In the genomic region with DNA sequence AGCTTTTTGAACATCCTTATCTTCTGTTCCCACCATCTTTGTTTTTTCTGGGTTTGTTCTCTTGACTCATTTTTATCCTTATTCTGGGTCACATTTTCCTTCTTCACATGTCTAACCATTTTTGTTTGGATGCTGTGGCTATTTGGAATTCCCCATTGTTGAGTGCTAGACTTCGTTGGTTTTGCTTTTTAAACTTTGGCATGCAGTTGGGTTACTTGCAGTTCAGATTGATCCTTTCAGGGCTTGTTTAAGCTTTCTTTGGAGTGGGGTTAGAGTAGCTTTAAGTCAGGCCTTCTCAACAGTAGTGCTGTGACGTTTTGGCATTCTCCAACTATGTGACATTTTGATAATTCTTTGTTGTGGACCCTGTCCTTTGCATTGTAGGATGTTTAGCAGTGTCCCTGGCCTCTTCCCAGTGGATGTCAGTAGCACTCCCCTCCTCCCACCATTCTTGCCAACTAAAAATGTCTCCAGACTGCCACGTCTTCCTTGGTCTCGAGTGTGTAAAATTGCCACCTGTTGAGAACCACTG, we compare ENCODE assay signal across 9 cellular contexts. TPM values are rescaled to one million over a fixed set of nuclear protein-coding genes. Genes with fewer than 3 reads are reported as not detected.
DNase-seq lines count a peak whose midpoint lies in the region.
"Had no signal": no experiment of that assay in that cellular context is flagged by ENCODE, and none has a peak within 500 bp of the region (broad histone marks: within the 10 kb centered on the region; RNA-seq: fewer than 3 reads in every experiment).

No MANE protein-coding gene starts in this region.

- H3K4me1 Mint-ChIP-seq in activated naive CD4-positive, alpha-beta T cell treated with anti-CD3 and anti-CD28 coated beads for 36 hours (ENCODE audit: low read depth): peaks cover 23% of the 10 kb centered on the region
- H3K4me1 Mint-ChIP-seq in activated T-helper 1 cell treated with anti-CD3 and anti-CD28 coated beads, Interleukin-12 subunit alpha, Interleukin-12 subunit beta, Interleukin-2, Interleukin-4 antibody, amounts not matched to agents 30 ng/mL and 10 ng/mL and 1 ng/mL, durations not matched to agents 14 hours and 24 hours and 36 hours (ENCODE audit: low read depth): peaks cover 36% of the 10 kb centered on the region

- peak overlapping the region; percentile 17 for H3K27ac Mint-ChIP-seq in activated naive CD4-positive, alpha-beta T cell treated with anti-CD3 and anti-CD28 coated beads for 36 hours
- peak overlapping the region; percentile 55 for H3K27ac Mint-ChIP-seq in activated T-helper 1 cell treated with anti-CD3 and anti-CD28 coated beads, Interleukin-12 subunit alpha, Interleukin-12 subunit beta, Interleukin-2, Interleukin-4 antibody, amounts not matched to agents 30 ng/mL and 10 ng/mL and 1 ng/mL, durations not matched to agents 14 hours and 24 hours and 36 hours

- intact Hi-C loops in activated naive CD4-positive, alpha-beta T cell treated with anti-CD3 and anti-CD28 coated beads for 36 hours (cut with micrococcal nuclease): no loop called here
- intact Hi-C loops in activated T-helper 1 cell treated with anti-CD3 and anti-CD28 coated beads, Interleukin-12 subunit alpha, Interleukin-12 subunit beta, Interleukin-2, Interleukin-4 antibody, amounts not matched to agents 30 ng/mL and 10 ng/mL and 1 ng/mL, durations not matched to agents 14 hours and 24 hours and 36 hours (cut with micrococcal nuclease): no loop called here

- no peak overlapping the region for H3K4me3 Mint-ChIP-seq in activated naive CD4-positive, alpha-beta T cell treated with anti-CD3 and anti-CD28 coated beads for 36 hours
- peak overlapping the region; percentile 5 for H3K4me3 Mint-ChIP-seq in activated T-helper 1 cell treated with anti-CD3 and anti-CD28 coated beads, Interleukin-12 subunit alpha, Interleukin-12 subunit beta, Interleukin-2, Interleukin-4 antibody, amounts not matched to agents 30 ng/mL and 10 ng/mL and 1 ng/mL, durations not matched to agents 14 hours and 24 hours and 36 hours

- peaks cover 26% of the 10 kb centered on the region for H3K36me3 Mint-ChIP-seq in activated naive CD4-positive, alpha-beta T cell treated with anti-CD3 and anti-CD28 coated beads for 36 hours (ENCODE audit: low read depth)
- H3K36me3 Mint-ChIP-seq in activated T-helper 1 cell treated with anti-CD3 and anti-CD28 coated beads, Interleukin-12 subunit alpha, Interleukin-12 subunit beta, Interleukin-2, Interleukin-4 antibody, amounts not matched to agents 30 ng/mL and 10 ng/mL and 1 ng/mL, durations not matched to agents 14 hours and 24 hours and 36 hours (ENCODE audit: low read depth): peaks cover 37% of the 10 kb centered on the region

- CTCF ChIA-PET in activated naive CD4-positive, alpha-beta T cell treated with anti-CD3 and anti-CD28 coated beads for 36 hours (lab: Charles Lee): interaction anchor here (1.0 to 21.8 kb wide), 4 partner anchors 32 to 81 kb away, joined by 3 to 459 read pairs (median 3); partner anchors contain the start of gene SLC7A6

- no peaks in the 10 kb centered on the region for H3K9me3 Mint-ChIP-seq in activated naive CD4-positive, alpha-beta T cell treated with anti-CD3 and anti-CD28 coated beads for 36 hours
- H3K9me3 Mint-ChIP-seq in activated T-helper 1 cell treated with anti-CD3 and anti-CD28 coated beads, Interleukin-12 subunit alpha, Interleukin-12 subunit beta, Interleukin-2, Interleukin-4 antibody, amounts not matched to agents 30 ng/mL and 10 ng/mL and 1 ng/mL, durations not matched to agents 14 hours and 24 hours and 36 hours: no peaks in the 10 kb centered on the region

- no peak for DNase-seq in activated naive CD4-positive, alpha-beta T cell treated with anti-CD3 and anti-CD28 coated beads for 36 hours
- DNase-seq in activated naive CD4-positive, alpha-beta T cell treated with anti-CD3 and anti-CD28 coated beads, Interleukin-2, amount 50 U/mL, for 16 hours: no peak
- no peak for DNase-seq in activated T-helper 1 cell treated with anti-CD3 and anti-CD28 coated beads, Interleukin-12 subunit alpha, Interleukin-12 subunit beta, Interleukin-2, Interleukin-4 antibody, amounts not matched to agents 30 ng/mL and 10 ng/mL and 1 ng/mL, durations not matched to agents 14 hours and 24 hours and 36 hours (ENCODE audit: low spot score)
- DNase-seq in iris pigment epithelial cell (ENCODE audit: low read depth) (peak; percentile 84), stromal cell of bone marrow (ENCODE audit: low read depth) (peak; percentile 46), NCI-H774 (lab: John Stamatoyannopoulos, UW) (no peak), RKO (ENCODE audit: low spot score) (no peak)
- DNase-seq in stimulated activated CD4-positive, alpha-beta T cell treated with anti-CD3 and anti-CD28 coated beads, Interleukin-4, amount 100 ng/mL, for 1 hour: no peak
- DNase-seq: NCI-H1092 treated with DMSO at 0.1 percent for 48 hours had no signal

- H3K27me3 Mint-ChIP-seq in activated naive CD4-positive, alpha-beta T cell treated with anti-CD3 and anti-CD28 coated beads for 36 hours (ENCODE audit: low read depth): no peaks in the 10 kb centered on the region
- H3K27me3 Mint-ChIP-seq in activated T-helper 1 cell treated with anti-CD3 and anti-CD28 coated beads, Interleukin-12 subunit alpha, Interleukin-12 subunit beta, Interleukin-2, Interleukin-4 antibody, amounts not matched to agents 30 ng/mL and 10 ng/mL and 1 ng/mL, durations not matched to agents 14 hours and 24 hours and 36 hours (ENCODE audit: insufficient read depth): no peaks in the 10 kb centered on the region

RNA-seq across cellular contexts. Expression of gene PRMT7, which starts 21.1 kb away (rescaled TPM):
- total RNA-seq in activated naive CD4-positive, alpha-beta T cell treated with anti-CD3 and anti-CD28 coated beads for 36 hours: 10 to 100 TPM; 51.6 to 52.4 TPM
- total RNA-seq in activated T-helper 1 cell treated with anti-CD3 and anti-CD28 coated beads, Interleukin-12 subunit alpha, Interleukin-12 subunit beta, Interleukin-2, Interleukin-4 antibody, amounts not matched to agents 30 ng/mL and 10 ng/mL and 1 ng/mL, durations not matched to agents 14 hours and 24 hours and 36 hours: 80.6 and 85.2 TPM in 2 replicates

RNA-seq across cellular contexts. Expression of gene SLC7A6OS, which starts 21.2 kb away (rescaled TPM):
- 10 to 100 TPM; 23.0 to 26.4 TPM for total RNA-seq in activated naive CD4-positive, alpha-beta T cell treated with anti-CD3 and anti-CD28 coated beads for 36 hours
- 26.5 and 27.6 TPM in 2 replicates for total RNA-seq in activated T-helper 1 cell treated with anti-CD3 and anti-CD28 coated beads, Interleukin-12 subunit alpha, Interleukin-12 subunit beta, Interleukin-2, Interleukin-4 antibody, amounts not matched to agents 30 ng/mL and 10 ng/mL and 1 ng/mL, durations not matched to agents 14 hours and 24 hours and 36 hours

Comparison
In these comparisons a context has a peak if more than half of its experiments do, and no peak if none do; other contexts are left out.
1. DNase-seq: peak in iris pigment epithelial cell (single experiment) and stromal cell of bone marrow (single experiment); none in activated naive CD4-positive, alpha-beta T cell treated with anti-CD3 and anti-CD28 coated beads for 36 hours (single experiment), activated naive CD4-positive, alpha-beta T cell treated with anti-CD3 and anti-CD28 coated beads, Interleukin-2, amount 50 U/mL, for 16 hours (single experiment), activated T-helper 1 cell treated with anti-CD3 and anti-CD28 coated beads, Interleukin-12 subunit alpha, Interleukin-12 subunit beta, Interleukin-2, Interleukin-4 antibody, amounts not matched to agents 30 ng/mL and 10 ng/mL and 1 ng/mL, durations not matched to agents 14 hours and 24 hours and 36 hours (single experiment), NCI-H774 (single experiment), RKO (single experiment) and stimulated activated CD4-positive, alpha-beta T cell treated with anti-CD3 and anti-CD28 coated beads, Interleukin-4, amount 100 ng/mL, for 1 hour (single experiment).